Comparison of ENCODE assay signal across 30 cellular contexts in the genomic region with DNA sequence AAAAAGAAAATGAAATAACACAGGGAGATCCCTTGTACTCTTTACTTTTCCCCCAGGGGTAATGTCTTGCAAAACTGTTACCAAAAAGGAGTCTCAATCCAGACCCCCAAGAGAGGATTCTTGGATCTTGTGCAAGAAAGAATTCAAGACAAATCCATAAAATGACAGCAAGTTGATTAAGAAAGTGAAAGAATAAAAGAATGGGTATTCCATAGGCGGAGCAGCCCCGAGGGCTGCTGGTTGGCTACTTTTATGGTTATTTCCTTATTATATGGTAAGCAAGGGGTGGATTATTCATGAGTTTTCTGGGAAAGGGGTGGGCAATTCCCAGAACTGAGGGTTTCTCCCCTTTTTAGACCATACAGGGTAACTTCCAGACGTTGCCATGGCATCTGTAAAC.
"Had no signal": no experiment of that assay in that cellular context is flagged by ENCODE, and none has a peak within 500 bp of the region (broad histone marks: within the 10 kb centered on the region; RNA-seq: fewer than 3 reads in every experiment).

No MANE protein-coding gene starts in this region.

- H3K27ac ChIP-seq: ovary, parathyroid adenoma, psoas muscle, right lobe of liver, sigmoid colon, skin epidermis, spleen, stomach, thoracic aorta, thyroid gland, tibial nerve, upper lobe of left lung, vagina had no signal

- H3K9me3 Mint-ChIP-seq: naive thymus-derived CD8-positive, alpha-beta T cell; natural killer cell treated with Interleukin-12 subunit alpha and Interleukin-12 subunit beta and Interleukin-15 and Interleukin-18, amount 100 ng/mL, for 72 hours; nephron progenitor cell; neural crest cell; stimulated activated effector memory CD8-positive, alpha-beta T cell treated with anti-CD3 and anti-CD28 coated beads, Interleukin-12 subunit alpha, Interleukin-12 subunit beta, amount 100 ng/mL, for 72 hours; stimulated activated naive B cell treated with anti-CD40 and anti-IgM and Interleukin-4, amounts not matched to agents 10 μg/mL and 1 μg/mL and 100 μg/mL, for 72 hours; stimulated activated naive CD8-positive, alpha-beta T cell treated with anti-CD3 and anti-CD28 coated beads, Interleukin-15, Interleukin-2, amounts not matched to agents 100 ng/mL and 50 ng/mL, for 24 hours had no signal

- H3K27me3 ChIP-seq: ovary, right lobe of liver, sigmoid colon, spleen, stomach, thyroid gland, tibial nerve, upper lobe of left lung, vagina had no signal

- H3K4me1 ChIP-seq: parathyroid adenoma, psoas muscle, right lobe of liver, sigmoid colon, spleen, stomach, thyroid gland, tibial nerve, upper lobe of left lung, vagina had no signal

- H2AFZ ChIP-seq: parathyroid adenoma had no signal

- H3K27ac Mint-ChIP-seq: naive thymus-derived CD8-positive, alpha-beta T cell; natural killer cell treated with Interleukin-12 subunit alpha and Interleukin-12 subunit beta and Interleukin-15 and Interleukin-18, amount 100 ng/mL, for 72 hours; nephron progenitor cell; progenitor cell of endocrine pancreas; stimulated activated effector memory CD8-positive, alpha-beta T cell treated with anti-CD3 and anti-CD28 coated beads, Interleukin-12 subunit alpha, Interleukin-12 subunit beta, amount 100 ng/mL, for 72 hours; stimulated activated naive B cell treated with anti-CD40 and anti-IgM and Interleukin-4, amounts not matched to agents 10 μg/mL and 1 μg/mL and 100 μg/mL, for 72 hours; stimulated activated naive CD8-positive, alpha-beta T cell treated with anti-CD3 and anti-CD28 coated beads, Interleukin-15, Interleukin-2, amounts not matched to agents 100 ng/mL and 50 ng/mL, for 24 hours had no signal

- DNase-seq: naive thymus-derived CD8-positive, alpha-beta T cell; nephron progenitor cell; occipital lobe; ovary; posterior cingulate gyrus; psoas muscle; right cardiac atrium; right lobe of liver; sigmoid colon; spleen; stimulated activated CD4-positive, alpha-beta T cell treated with anti-CD3 and anti-CD28 coated beads, Interleukin-12 subunit alpha, Interleukin-12 subunit beta, amount 100 ng/mL, for 4 hours; stimulated activated CD4-positive, alpha-beta T cell treated with anti-CD3 and anti-CD28 coated beads, Interleukin-1b, Interleukin-23, amount 100 ng/mL, for 48 hours; stimulated activated CD4-positive, alpha-beta T cell treated with anti-CD3 and anti-CD28 coated beads, Interleukin-4, amount 100 ng/mL, for 24 hours; stimulated activated naive B cell treated with anti-CD40 and anti-IgM and Interleukin-4, amounts not matched to agents 10 μg/mL and 1 μg/mL and 100 μg/mL, for 72 hours; stimulated activated naive CD4-positive, alpha-beta T cell treated with Interleukin-2 at 50 U/mL for 16 hours; stomach; thyroid gland; trophoblast cell; upper lobe of left lung had no signal

- H3K9ac ChIP-seq: parathyroid adenoma had no signal

- H3K36me3 Mint-ChIP-seq: natural killer cell treated with Interleukin-12 subunit alpha and Interleukin-12 subunit beta and Interleukin-15 and Interleukin-18, amount 100 ng/mL, for 72 hours; stimulated activated effector memory CD8-positive, alpha-beta T cell treated with anti-CD3 and anti-CD28 coated beads, Interleukin-12 subunit alpha, Interleukin-12 subunit beta, amount 100 ng/mL, for 72 hours had no signal

- H3K4me3 Mint-ChIP-seq: naive thymus-derived CD8-positive, alpha-beta T cell; natural killer cell treated with Interleukin-12 subunit alpha and Interleukin-12 subunit beta and Interleukin-15 and Interleukin-18, amount 100 ng/mL, for 72 hours; nephron progenitor cell; neural crest cell; stimulated activated effector memory CD8-positive, alpha-beta T cell treated with anti-CD3 and anti-CD28 coated beads, Interleukin-12 subunit alpha, Interleukin-12 subunit beta, amount 100 ng/mL, for 72 hours; stimulated activated naive B cell treated with anti-CD40 and anti-IgM and Interleukin-4, amounts not matched to agents 10 μg/mL and 1 μg/mL and 100 μg/mL, for 72 hours; stimulated activated naive CD8-positive, alpha-beta T cell treated with anti-CD3 and anti-CD28 coated beads, Interleukin-15, Interleukin-2, amounts not matched to agents 100 ng/mL and 50 ng/mL, for 24 hours had no signal

- H3K9me3 ChIP-seq: ovary, psoas muscle, right lobe of liver, sigmoid colon, stomach, thoracic aorta, thyroid gland, tibial nerve, upper lobe of left lung, vagina had no signal

- ATAC-seq: naive thymus-derived CD8-positive, alpha-beta T cell; natural killer cell treated with Interleukin-12 subunit alpha and Interleukin-12 subunit beta and Interleukin-15 and Interleukin-18, amount 100 ng/mL, for 72 hours; psoas muscle; right lobe of liver; stimulated activated effector memory CD8-positive, alpha-beta T cell treated with anti-CD3 and anti-CD28 coated beads, Interleukin-12 subunit alpha, Interleukin-12 subunit beta, amount 100 ng/mL, for 72 hours; stimulated activated naive B cell treated with anti-CD40 and anti-IgM and Interleukin-4, amounts not matched to agents 10 μg/mL and 1 μg/mL and 100 μg/mL, for 72 hours had no signal

- H3K4me2 ChIP-seq: smooth muscle cell had no signal

- H3K4me3 ChIP-seq: ovary, psoas muscle, right lobe of liver, sigmoid colon, skin epidermis, smooth muscle cell, spleen, stomach, thoracic aorta, thyroid gland, tibial nerve, upper lobe of left lung, vagina had no signal

- H3K36me3 ChIP-seq: ovary, right lobe of liver, sigmoid colon, spleen, stomach, thoracic aorta, thyroid gland, tibial nerve, upper lobe of left lung, vagina had no signal

- H3K27me3 Mint-ChIP-seq: natural killer cell treated with Interleukin-12 subunit alpha and Interleukin-12 subunit beta and Interleukin-15 and Interleukin-18, amount 100 ng/mL, for 72 hours; progenitor cell of endocrine pancreas; stimulated activated naive B cell treated with anti-CD40 and anti-IgM and Interleukin-4, amounts not matched to agents 10 μg/mL and 1 μg/mL and 100 μg/mL, for 72 hours; stimulated activated naive CD8-positive, alpha-beta T cell treated with anti-CD3 and anti-CD28 coated beads, Interleukin-15, Interleukin-2, amounts not matched to agents 100 ng/mL and 50 ng/mL, for 24 hours had no signal

- H3K79me2 ChIP-seq: parathyroid adenoma had no signal

- H3K4me1 Mint-ChIP-seq: naive thymus-derived CD8-positive, alpha-beta T cell; nephron progenitor cell; neural crest cell; stimulated activated effector memory CD8-positive, alpha-beta T cell treated with anti-CD3 and anti-CD28 coated beads, Interleukin-12 subunit alpha, Interleukin-12 subunit beta, amount 100 ng/mL, for 72 hours had no signal
